28 cellular contexts compared by ENCODE assay signal in genomic region chr20:20930500-20930899, GRCh38.
"Had no signal": no experiment of that assay in that cellular context is flagged by ENCODE, and none has a peak within 500 bp of the region (broad histone marks: within the 10 kb centered on the region; RNA-seq: fewer than 3 reads in every experiment).

No MANE protein-coding gene starts in this region.

- H3K9me3 ChIP-seq: ascending aorta, colonic mucosa, Peyer's patch, SJSA1, SK-N-SH had no signal

- DNase-seq: activated CD4-positive, alpha-beta T cell treated with anti-CD3 and anti-CD28 coated beads for 36 hours; activated CD4-positive, alpha-beta T cell treated with anti-CD3 and anti-CD28 coated beads, Interleukin-2, amount 10 ng/mL, durations not matched to agents 7 days and 5 days; activated CD4-positive, alpha-beta T cell treated with anti-CD3 and anti-CD28 coated beads, Interleukin-2, amount 50 U/mL, for 48 hours; activated CD8-positive, alpha-beta T cell treated with anti-CD3 and anti-CD28 coated beads, Interleukin-2, amount 10 ng/mL, durations not matched to agents 7 days and 5 days; activated gamma-delta T cell; activated naive CD4-positive, alpha-beta T cell treated with Interleukin-2 at 50 U/mL for 16 hours; activated naive CD8-positive, alpha-beta T cell treated with anti-CD3 and anti-CD28 coated beads, Interleukin-2, amount 10 ng/mL, durations not matched to agents 7 days and 5 days; activated T-cell treated with anti-CD3 and anti-CD28 coated beads, Interleukin-2, amount 50 U/mL, for 24 hours; amygdala; colonic mucosa; Karpas-422; KBM-7; NCI-H1105; NCI-H1417 treated with DMSO at 0.1 percent for 48 hours; NCI-H187 treated with DMSO at 0.1 percent for 48 hours; NCI-H2081; NCI-H345; NCI-H524 treated with DMSO at 0.1 percent for 48 hours; PC-3; Peyer's patch; RPMI8226; SHP77 treated with DMSO at 0.1 percent for 48 hours; SK-N-SH had no signal

- H3K9ac ChIP-seq: SK-N-SH had no signal

- ATAC-seq: activated CD4-positive, alpha-beta T cell treated with anti-CD3 and anti-CD28 coated beads for 36 hours; activated CD4-positive, CD25-positive, alpha-beta regulatory T cell treated with anti-CD3 and anti-CD28 coated beads, Interleukin-2, amount 50 U/mL, for 24 hours; activated CD8-positive, alpha-beta T cell treated with anti-CD3 and anti-CD28 coated beads, Interleukin-2, amount 10 ng/mL, durations not matched to agents 7 days and 5 days; PC-3; WTC11 had no signal

- H3K36me3 ChIP-seq: ascending aorta, cardiac muscle cell, colonic mucosa, Peyer's patch, SJSA1 had no signal

- H3K27ac ChIP-seq: ascending aorta, cardiac muscle cell, colonic mucosa, Peyer's patch, SJSA1 had no signal

- H3K4me1 ChIP-seq: ascending aorta, colonic mucosa, Peyer's patch, SJSA1 had no signal

- H3K27me3 ChIP-seq: ascending aorta, cardiac muscle cell, colonic mucosa, Peyer's patch, SJSA1 had no signal

- H3K4me3 ChIP-seq: ascending aorta, cardiac muscle cell, colonic mucosa, Peyer's patch, SJSA1 had no signal

- H3K4me2 ChIP-seq: SK-N-SH had no signal
